Comparison of ENCODE assay signal across 32 cellular contexts in genomic region chr5:77074745-77075144, GRCh38.
"Had no signal": no experiment of that assay in that cellular context is flagged by ENCODE, and none has a peak within 500 bp of the region (broad histone marks: within the 10 kb centered on the region; RNA-seq: fewer than 3 reads in every experiment).

No MANE protein-coding gene starts in this region.

- H3K9me3 Mint-ChIP-seq: activated CD4-positive, alpha-beta memory T cell treated with anti-CD3 and anti-CD28 coated beads for 36 hours; activated CD4-positive, alpha-beta T cell treated with anti-CD3 and anti-CD28 coated beads, Interleukin-2, amount 10 ng/mL, durations not matched to agents 7 days and 5 days; activated naive CD8-positive, alpha-beta T cell treated with anti-CD3 and anti-CD28 coated beads for 36 hours; T-helper 1 cell treated with Interleukin-12 subunit alpha and Interleukin-12 subunit beta and Interleukin-4 antibody, amounts not matched to agents 30 μg/mL and 1 μg/mL, for 36 hours; T-helper 2 cell treated with Interferon-gamma antibody and Interleukin-4, amounts not matched to agents 5 μg/mL and 100 μg/mL, for 36 hours had no signal

- H3K27me3 Mint-ChIP-seq: activated CD4-positive, alpha-beta memory T cell treated with anti-CD3 and anti-CD28 coated beads for 36 hours; activated CD4-positive, alpha-beta T cell treated with anti-CD3 and anti-CD28 coated beads, Interleukin-2, amount 10 ng/mL, durations not matched to agents 7 days and 5 days; activated naive CD8-positive, alpha-beta T cell treated with anti-CD3 and anti-CD28 coated beads for 36 hours had no signal

- H3K4me2 ChIP-seq: SK-N-SH had no signal

- H3K27me3 ChIP-seq: brain microvascular endothelial cell, Peyer's patch, SJSA1 had no signal

- H3K4me3 ChIP-seq: cardiac muscle cell, Peyer's patch, SJSA1 had no signal

- H3K27ac ChIP-seq: brain microvascular endothelial cell, cardiac muscle cell, Peyer's patch, SJSA1 had no signal

- DNase-seq: activated CD4-positive, alpha-beta memory T cell treated with anti-CD3 and anti-CD28 coated beads for 36 hours; activated CD4-positive, alpha-beta T cell treated with anti-CD3 and anti-CD28 coated beads, Interleukin-2, amount 10 ng/mL, durations not matched to agents 7 days and 5 days; activated CD8-positive, alpha-beta memory T cell treated with anti-CD3 and anti-CD28 coated beads, Interleukin-2, amount 50 U/mL, for 4 hours; activated effector memory CD4-positive, alpha-beta T cell treated with anti-CD3 and anti-CD28 coated beads, Interleukin-2, amount 50 U/mL, for 16 hours; activated naive CD4-positive, alpha-beta T cell; activated naive CD4-positive, alpha-beta T cell treated with anti-CD3 and anti-CD28 coated beads, Interleukin-2, amount 50 U/mL, for 16 hours; activated naive CD8-positive, alpha-beta T cell treated with anti-CD3 and anti-CD28 coated beads for 36 hours; activated T-cell treated with anti-CD3 and anti-CD28 coated beads, Interleukin-2, amount 50 U/mL, for 48 hours; amniotic stem cell; aorta; brain microvascular endothelial cell; Kasumi-1; KG1; MM.1S; MV-4-11; NCI-H1092; NCI-H1436 treated with DMSO at 0.1 percent for 48 hours; NCI-H1694 treated with DMSO at 0.1 percent for 48 hours; NCI-H2029; NCI-H510A; NCI-H526; NCI-H748 treated with DMSO at 0.1 percent for 48 hours; NK-92 treated with Interleukin-12 subunit alpha and Interleukin-12 subunit beta, amount 100 ng/mL, for 24 hours; PC-3; Peyer's patch; RPMI8226; SHP77 treated with DMSO at 0.1 percent for 48 hours; SK-N-SH had no signal

- H3K9me3 ChIP-seq: Peyer's patch, SJSA1, SK-N-SH had no signal

- H3K27ac Mint-ChIP-seq: activated CD4-positive, alpha-beta memory T cell treated with anti-CD3 and anti-CD28 coated beads for 36 hours; activated CD4-positive, alpha-beta T cell treated with anti-CD3 and anti-CD28 coated beads, Interleukin-2, amount 10 ng/mL, durations not matched to agents 7 days and 5 days; activated naive CD8-positive, alpha-beta T cell treated with anti-CD3 and anti-CD28 coated beads for 36 hours; T-helper 1 cell treated with Interleukin-12 subunit alpha and Interleukin-12 subunit beta and Interleukin-4 antibody, amounts not matched to agents 30 μg/mL and 1 μg/mL, for 36 hours; T-helper 2 cell treated with Interferon-gamma antibody and Interleukin-4, amounts not matched to agents 5 μg/mL and 100 μg/mL, for 36 hours had no signal

- H3K36me3 ChIP-seq: brain microvascular endothelial cell, cardiac muscle cell, Peyer's patch had no signal

- H3K4me3 Mint-ChIP-seq: activated CD4-positive, alpha-beta memory T cell treated with anti-CD3 and anti-CD28 coated beads for 36 hours; activated CD4-positive, alpha-beta T cell treated with anti-CD3 and anti-CD28 coated beads, Interleukin-2, amount 10 ng/mL, durations not matched to agents 7 days and 5 days; activated naive CD8-positive, alpha-beta T cell treated with anti-CD3 and anti-CD28 coated beads for 36 hours; T-helper 1 cell treated with Interleukin-12 subunit alpha and Interleukin-12 subunit beta and Interleukin-4 antibody, amounts not matched to agents 30 μg/mL and 1 μg/mL, for 36 hours; T-helper 2 cell treated with Interferon-gamma antibody and Interleukin-4, amounts not matched to agents 5 μg/mL and 100 μg/mL, for 36 hours had no signal

- H3K36me3 Mint-ChIP-seq: activated CD4-positive, alpha-beta memory T cell treated with anti-CD3 and anti-CD28 coated beads for 36 hours had no signal

- H3K9ac ChIP-seq: SK-N-SH had no signal

- ATAC-seq: PC-3 had no signal

- H3K4me1 ChIP-seq: SJSA1 had no signal
